ENCODE assay signal across 11 cellular contexts in genomic region chr11:30342736-30343166, GRCh38. TPM values are rescaled to one million over a fixed set of nuclear protein-coding genes. Genes with fewer than 3 reads are reported as not detected.
DNase-seq lines count a peak whose midpoint lies in the region; ATAC-seq and TF ChIP-seq lines count a peak whose summit lies in the region.
"Had no signal": no experiment of that assay in that cellular context is flagged by ENCODE, and none has a peak within 500 bp of the region (broad histone marks: within the 10 kb centered on the region; RNA-seq: fewer than 3 reads in every experiment).

No MANE protein-coding gene starts in this region.

- no peaks in the 10 kb centered on the region for H3K9me3 Mint-ChIP-seq in natural killer cell
- H3K9me3 Mint-ChIP-seq in T-helper 2 cell treated with Interferon-gamma antibody and Interleukin-4, amounts not matched to agents 5 μg/mL and 100 μg/mL, for 36 hours = no peaks in the 10 kb centered on the region

- DNase-seq in Kasumi-1 (lab: John Stamatoyannopoulos, UW) = peak; percentile 22 to 23
- no peak for DNase-seq in natural killer cell
- DNase-seq in activated CD4-positive, alpha-beta T cell treated with anti-CD3 and anti-CD28 coated beads, Interleukin-2, amount 50 U/mL, for 1 hour = no peak
- no peak for DNase-seq in adrenal gland
- no peak for DNase-seq in T-helper 2 cell treated with Interferon-gamma antibody and Interleukin-4, amounts not matched to agents 5 μg/mL and 100 μg/mL, for 36 hours (ENCODE audit: low spot score)
- no peak for DNase-seq in NCI-H82 (lab: John Stamatoyannopoulos, UW)
- DNase-seq: heart right ventricle, upper lobe of left lung had no signal

- H3K27me3 Mint-ChIP-seq in natural killer cell (ENCODE audit: low read depth in 2 of 2) = no peaks in the 10 kb centered on the region
- H3K27me3 Mint-ChIP-seq in T-helper 2 cell treated with Interferon-gamma antibody and Interleukin-4, amounts not matched to agents 5 μg/mL and 100 μg/mL, for 36 hours (ENCODE audit: low read depth) = no peaks in the 10 kb centered on the region

- H3K4me3 Mint-ChIP-seq in natural killer cell = no peak overlapping the region
- H3K4me3 Mint-ChIP-seq in T-helper 2 cell treated with Interferon-gamma antibody and Interleukin-4, amounts not matched to agents 5 μg/mL and 100 μg/mL, for 36 hours = no peak overlapping the region

- H3K4me3 ChIP-seq in adrenal gland = no peak overlapping the region
- H3K4me3 ChIP-seq: heart right ventricle, right atrium auricular region, upper lobe of left lung had no signal

- intact Hi-C loops in natural killer cell (cut with micrococcal nuclease) = no loop called here
- intact Hi-C loops in adrenal gland (cut with DNase I) = loop anchor here in 1 of 2 donors (10.0 kb wide), 1 partner anchor 512 kb away; no protein-coding TSS in a partner anchor

- peak; percentile 98 for ATAC-seq in GM18909 (IDR thresholded peaks at IDR 0.05; ENCODE audit: poor library complexity, unreplicated experiment)
- peak; percentile 97 for ATAC-seq in HG02623 (IDR thresholded peaks at IDR 0.05; ENCODE audit: unreplicated experiment)
- ATAC-seq in natural killer cell = peak in 2 of 3 donors; percentile 55 to 64

- no peaks in the 10 kb centered on the region for H3K4me1 ChIP-seq in adrenal gland (replicated peaks in 1 of 2)
- H3K4me1 ChIP-seq: right atrium auricular region, upper lobe of left lung had no signal

- peaks cover 9 to 20% of the 10 kb centered on the region in 2 donors for H3K4me1 Mint-ChIP-seq in natural killer cell
- peaks cover 3% of the 10 kb centered on the region for H3K4me1 Mint-ChIP-seq in T-helper 2 cell treated with Interferon-gamma antibody and Interleukin-4, amounts not matched to agents 5 μg/mL and 100 μg/mL, for 36 hours (ENCODE audit: low read depth)

- no peaks in the 10 kb centered on the region for H3K27me3 ChIP-seq in adrenal gland
- H3K27me3 ChIP-seq: heart right ventricle, right atrium auricular region, upper lobe of left lung had no signal

- H3K36me3 Mint-ChIP-seq in natural killer cell = no peaks in the 10 kb centered on the region
- H3K36me3 Mint-ChIP-seq in T-helper 2 cell treated with Interferon-gamma antibody and Interleukin-4, amounts not matched to agents 5 μg/mL and 100 μg/mL, for 36 hours (ENCODE audit: low read depth) = peaks cover 17% of the 10 kb centered on the region

- peak overlapping the region; percentile 44 to 79 for H3K27ac Mint-ChIP-seq in natural killer cell
- no peak overlapping the region for H3K27ac Mint-ChIP-seq in T-helper 2 cell treated with Interferon-gamma antibody and Interleukin-4, amounts not matched to agents 5 μg/mL and 100 μg/mL, for 36 hours

- 86 to 90% (median 87%) methylated on average over 1 of the region's 1 CpG for WGBS in adrenal gland, 4 donors

- H3K9me3 ChIP-seq in adrenal gland (replicated peaks in 1 of 3) = no peaks in the 10 kb centered on the region
- H3K9me3 ChIP-seq: heart right ventricle, right atrium auricular region, upper lobe of left lung had no signal

- TF ChIP-seq CTCF in natural killer cell (IDR thresholded peaks at IDR 0.05) = no peak
- TF ChIP-seq CTCF in adrenal gland (IDR thresholded peaks at IDR 0.05) = no peak

- H3K27ac ChIP-seq in adrenal gland = no peak overlapping the region
- H3K27ac ChIP-seq: right atrium auricular region, upper lobe of left lung had no signal

- no peaks in the 10 kb centered on the region for H3K36me3 ChIP-seq in adrenal gland (replicated peaks in 1 of 2)

- no peak for TF ChIP-seq POLR2A in adrenal gland (IDR thresholded peaks at IDR 0.05)

RNA-seq across cellular contexts. Expression of gene ARL14EP, which starts 19.8 kb away (rescaled TPM):
- 10 to 100 TPM; 22.7 to 41.9 (median 22.8) TPM for total RNA-seq in natural killer cell
- 10 to 100 TPM; 12.0 to 49.5 (median 31.7) TPM for total RNA-seq in adrenal gland
- 10 to 100 TPM; 13.8 to 44.7 (median 16.5) TPM for polyA plus RNA-seq in adrenal gland

Comparison
In these comparisons a context has a peak if more than half of its experiments do, and no peak if none do; other contexts are left out.
1. DNase-seq: peak in Kasumi-1 (2 of 2); none in natural killer cell (single experiment), activated CD4-positive, alpha-beta T cell treated with anti-CD3 and anti-CD28 coated beads, Interleukin-2, amount 50 U/mL, for 1 hour (single experiment), adrenal gland (0 of 7), T-helper 2 cell treated with Interferon-gamma antibody and Interleukin-4, amounts not matched to agents 5 μg/mL and 100 μg/mL, for 36 hours (single experiment) and NCI-H82 (single experiment).
2. Peak in every context shown above with its lines, with median percentiles within 50 percentile points of each other: ATAC-seq.